19 cellular contexts compared by ENCODE assay signal in the genomic region with DNA sequence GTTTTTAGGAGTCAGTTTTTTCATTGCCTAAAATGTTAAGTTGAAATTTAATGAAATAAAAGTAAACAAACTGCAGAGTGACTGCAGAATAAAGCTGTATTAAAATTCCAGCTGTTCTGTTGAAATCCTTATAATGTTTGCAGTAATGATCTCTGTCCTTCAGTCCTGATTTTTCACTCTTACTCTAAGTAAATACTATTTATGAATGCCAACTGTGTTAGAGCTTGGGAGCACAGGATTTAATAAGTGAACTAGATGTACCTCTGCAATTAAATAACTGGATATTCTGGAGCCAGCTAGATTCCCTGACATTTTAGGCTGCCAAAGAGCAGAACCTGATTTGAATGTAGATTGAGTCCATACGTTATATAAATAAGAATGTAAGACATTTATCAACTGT. TPM values are rescaled to one million over a fixed set of nuclear protein-coding genes. Genes with fewer than 3 reads are reported as not detected.
"Had no signal": no experiment of that assay in that cellular context is flagged by ENCODE, and none has a peak within 500 bp of the region (broad histone marks: within the 10 kb centered on the region; RNA-seq: fewer than 3 reads in every experiment).

No MANE protein-coding gene starts in this region.

RNA-seq across cellular contexts. Expression of a gene that starts 7.9 kb away (rescaled TPM):
- total RNA-seq: activated naive CD4-positive, alpha-beta T cell treated with anti-CD3 and anti-CD28 coated beads for 36 hours; activated naive CD4-positive, alpha-beta T cell treated with anti-CD3 and anti-CD28 coated beads, Interleukin-2, amount 50 U/mL, for 72 hours; activated naive CD8-positive, alpha-beta T cell treated with anti-CD3 and anti-CD28 coated beads for 36 hours; activated naive CD8-positive, alpha-beta T cell treated with anti-CD3 and anti-CD28 coated beads, Interleukin-2, amount 10 ng/mL, durations not matched to agents 7 days and 5 days; activated T-cell treated with anti-CD3 and anti-CD28 coated beads, Interleukin-2, amount 50 U/mL, for 4 hours; activated T-cell treated with anti-CD3 and anti-CD28 coated beads, Interleukin-2, amount 50 U/mL, for 72 hours; activated T-helper 1 cell treated with anti-CD3 and anti-CD28 coated beads, Interleukin-12 subunit alpha, Interleukin-12 subunit beta, Interleukin-2, Interleukin-4 antibody, amounts not matched to agents 30 ng/mL and 10 ng/mL and 1 ng/mL, durations not matched to agents 14 hours and 24 hours and 36 hours; activated T-helper 17 cell treated with anti-CD3 and anti-CD28 coated beads, Interleukin-2, amount 50 U/mL, for 72 hours; activated T-helper 2 cell treated with anti-CD3 and anti-CD28 coated beads, Interferon-gamma antibody, Interleukin-2, Interleukin-4, amounts not matched to agents 10 μg/mL and 5 μg/mL and 100 μg/mL, durations not matched to agents 14 hours and 24 hours and 36 hours; aorta; ascending aorta; astrocyte; body of pancreas; breast epithelium; bronchial epithelial cell; cardiac septum; cerebellum; chondrocyte had no signal

RNA-seq across cellular contexts. Expression of a gene that starts 51.4 kb away (rescaled TPM):
- total RNA-seq: activated naive CD4-positive, alpha-beta T cell treated with anti-CD3 and anti-CD28 coated beads for 36 hours; activated naive CD4-positive, alpha-beta T cell treated with anti-CD3 and anti-CD28 coated beads, Interleukin-2, amount 50 U/mL, for 72 hours; activated T-helper 1 cell treated with anti-CD3 and anti-CD28 coated beads, Interleukin-12 subunit alpha, Interleukin-12 subunit beta, Interleukin-2, Interleukin-4 antibody, amounts not matched to agents 30 ng/mL and 10 ng/mL and 1 ng/mL, durations not matched to agents 14 hours and 24 hours and 36 hours; activated T-helper 17 cell treated with anti-CD3 and anti-CD28 coated beads, Interleukin-2, amount 50 U/mL, for 72 hours; activated T-helper 2 cell treated with anti-CD3 and anti-CD28 coated beads, Interferon-gamma antibody, Interleukin-2, Interleukin-4, amounts not matched to agents 10 μg/mL and 5 μg/mL and 100 μg/mL, durations not matched to agents 14 hours and 24 hours and 36 hours; adrenal gland; aorta; ascending aorta; astrocyte; body of pancreas; breast epithelium; bronchial epithelial cell; cardiac septum; cerebellum; chondrocyte had no signal
